1 cellular context compared by ENCODE assay signal in the genomic region with DNA sequence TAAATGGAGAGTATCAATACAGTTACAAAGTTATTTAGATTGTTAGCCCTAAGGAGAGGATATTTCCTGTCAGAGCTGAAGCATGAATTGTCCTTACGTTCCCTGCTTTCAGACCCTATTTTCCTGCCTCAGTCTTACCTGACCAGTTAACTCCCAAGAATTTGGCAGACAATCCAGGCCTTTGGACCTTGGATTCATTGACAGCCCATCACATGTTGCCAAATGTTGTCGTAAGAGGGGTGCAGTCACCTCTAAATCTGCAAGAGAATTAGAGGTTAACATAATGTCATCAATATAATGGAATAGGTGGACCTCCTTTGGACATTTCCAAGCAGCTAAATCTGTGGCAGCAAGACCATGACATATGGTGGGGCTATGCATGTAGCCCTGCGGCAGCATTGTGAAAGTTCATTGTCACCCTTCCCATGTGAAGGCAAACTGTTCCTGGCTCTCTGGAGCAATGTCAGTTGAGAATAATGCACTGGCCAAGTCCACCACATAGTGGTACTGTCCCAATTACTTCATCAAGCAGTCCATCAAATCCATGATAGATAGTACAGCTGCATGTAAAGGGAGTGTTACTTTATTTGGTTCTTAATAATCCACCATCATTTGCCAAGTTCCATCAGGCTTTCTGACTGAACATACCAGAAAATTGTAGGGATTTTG.
TF ChIP-seq lines count a peak whose summit lies in the region.

No MANE protein-coding gene starts in this region.

TF ChIP-seq in HepG2, 621 proteins besides CTCF, POLR2A, EP300 and RAD21 (continued from another document):
- TF ChIP-seq FOXK1 (CRISPR knock-in tag; IDR thresholded peaks at IDR 0.05; ENCODE audit: borderline replicate concordance, low read depth) (no peak), ZBTB3 (CRISPR knock-in tag; IDR thresholded peaks at IDR 0.05; ENCODE audit: borderline replicate concordance, low read depth) (no peak), ZFP41 (CRISPR knock-in tag; IDR thresholded peaks at IDR 0.05; ENCODE audit: borderline replicate concordance) (no peak), ZBTB21 (CRISPR knock-in tag; IDR thresholded peaks at IDR 0.05) (no peak), NFRKB (IDR thresholded peaks at IDR 0.05) (no peak), CHD2 (IDR thresholded peaks at IDR 0.05; ENCODE audit: low read depth, low read length) (no peak), BORCS8-MEF2B (CRISPR knock-in tag; IDR thresholded peaks at IDR 0.05) (no peak), ZNF7 (CRISPR knock-in tag; IDR thresholded peaks at IDR 0.05) (no peak), RFX3 (CRISPR knock-in tag; IDR thresholded peaks at IDR 0.05) (no peak), KAT8 (CRISPR knock-in tag; IDR thresholded peaks at IDR 0.05) (no peak), ZNF260 (CRISPR knock-in tag; IDR thresholded peaks at IDR 0.05; ENCODE audit: borderline replicate concordance, low read depth) (no peak), FOXP1 (IDR thresholded peaks at IDR 0.05) (no peak), FOXP1 (CRISPR knock-in tag; IDR thresholded peaks at IDR 0.05) (no peak)
- TF ChIP-seq, protein P1, sequence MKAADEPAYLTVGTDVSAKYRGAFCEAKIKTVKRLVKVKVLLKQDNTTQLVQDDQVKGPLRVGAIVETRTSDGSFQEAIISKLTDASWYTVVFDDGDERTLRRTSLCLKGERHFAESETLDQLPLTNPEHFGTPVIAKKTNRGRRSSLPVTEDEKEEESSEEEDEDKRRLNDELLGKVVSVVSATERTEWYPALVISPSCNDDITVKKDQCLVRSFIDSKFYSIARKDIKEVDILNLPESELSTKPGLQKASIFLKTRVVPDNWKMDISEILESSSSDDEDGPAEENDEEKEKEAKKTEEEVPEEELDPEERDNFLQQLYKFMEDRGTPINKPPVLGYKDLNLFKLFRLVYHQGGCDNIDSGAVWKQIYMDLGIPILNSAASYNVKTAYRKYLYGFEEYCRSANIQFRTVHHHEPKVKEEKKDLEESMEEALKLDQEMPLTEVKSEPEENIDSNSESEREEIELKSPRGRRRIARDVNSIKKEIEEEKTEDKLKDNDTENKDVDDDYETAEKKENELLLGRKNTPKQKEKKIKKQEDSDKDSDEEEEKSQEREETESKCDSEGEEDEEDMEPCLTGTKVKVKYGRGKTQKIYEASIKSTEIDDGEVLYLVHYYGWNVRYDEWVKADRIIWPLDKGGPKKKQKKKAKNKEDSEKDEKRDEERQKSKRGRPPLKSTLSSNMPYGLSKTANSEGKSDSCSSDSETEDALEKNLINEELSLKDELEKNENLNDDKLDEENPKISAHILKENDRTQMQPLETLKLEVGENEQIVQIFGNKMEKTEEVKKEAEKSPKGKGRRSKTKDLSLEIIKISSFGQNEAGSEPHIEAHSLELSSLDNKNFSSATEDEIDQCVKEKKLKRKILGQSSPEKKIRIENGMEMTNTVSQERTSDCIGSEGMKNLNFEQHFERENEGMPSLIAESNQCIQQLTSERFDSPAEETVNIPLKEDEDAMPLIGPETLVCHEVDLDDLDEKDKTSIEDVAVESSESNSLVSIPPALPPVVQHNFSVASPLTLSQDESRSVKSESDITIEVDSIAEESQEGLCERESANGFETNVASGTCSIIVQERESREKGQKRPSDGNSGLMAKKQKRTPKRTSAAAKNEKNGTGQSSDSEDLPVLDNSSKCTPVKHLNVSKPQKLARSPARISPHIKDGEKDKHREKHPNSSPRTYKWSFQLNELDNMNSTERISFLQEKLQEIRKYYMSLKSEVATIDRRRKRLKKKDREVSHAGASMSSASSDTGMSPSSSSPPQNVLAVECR (CRISPR knock-in tag; IDR thresholded peaks at IDR 0.05; ENCODE audit: borderline replicate concordance), result no peak
